In the genomic region with DNA sequence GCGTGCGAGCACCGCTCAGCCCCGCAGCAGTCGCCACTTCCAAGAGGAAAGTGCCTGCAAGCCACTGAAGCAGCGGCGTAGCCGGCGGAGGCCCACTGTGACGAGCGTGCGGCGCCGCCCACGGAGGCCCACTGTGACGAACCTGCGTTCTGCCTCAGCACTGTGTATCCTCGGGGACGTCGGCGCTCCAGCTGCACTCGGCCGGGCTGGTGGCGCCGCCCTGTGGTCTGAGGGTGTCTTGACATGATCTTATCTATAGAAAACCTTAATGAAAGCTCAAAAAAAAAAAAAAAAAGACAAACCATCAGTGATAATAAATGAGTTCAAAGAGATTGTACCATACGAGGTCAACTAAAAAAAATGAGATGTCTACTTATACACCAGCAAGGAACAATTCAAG, we compare ENCODE assay signal across 8 cellular contexts. TPM values are rescaled to one million over a fixed set of nuclear protein-coding genes. Genes with fewer than 3 reads are reported as not detected.
A peak's percentile ranks its signal among the peaks of the same experiment; 100 is the strongest.
DNase-seq lines count a peak whose midpoint lies in the region; ATAC-seq and TF ChIP-seq lines count a peak whose summit lies in the region.
"Not testable (repeated sequence)": the region's sequence is repeated elsewhere in the genome, so short reads cannot be mapped to it uniquely, and the experiment has no call there.

Gene RGPD8, minus strand, starts transcription at position 166 of the 400 bp plus-strand sequence. CDS start 192 bp downstream, outside the sequence.

- CTCF ChIA-PET in activated naive CD4-positive, alpha-beta T cell treated with anti-CD3 and anti-CD28 coated beads, Interleukin-2, amount 10 ng/mL, durations not matched to agents 7 days and 5 days (lab: Charles Lee), result interaction anchor here (1.9 kb wide), 1 partner anchor 312 kb away, joined by 7 read pairs; no protein-coding TSS in a partner anchor

- peak; percentile 32 for TF ChIP-seq CTCF in BE2C (IDR thresholded peaks at IDR 0.05; ENCODE audit: low read depth, low read length)

- peaks cover 20% of the 10 kb centered on the region for H3K4me1 Mint-ChIP-seq in activated naive CD4-positive, alpha-beta T cell treated with anti-CD3 and anti-CD28 coated beads, Interleukin-2, amount 10 ng/mL, durations not matched to agents 7 days and 5 days

- not testable (repeated sequence) for H3K27me3 Mint-ChIP-seq in activated naive CD4-positive, alpha-beta T cell treated with anti-CD3 and anti-CD28 coated beads, Interleukin-2, amount 10 ng/mL, durations not matched to agents 7 days and 5 days

- ATAC-seq in GM19351 (IDR thresholded peaks at IDR 0.05; ENCODE audit: unreplicated experiment), result peak; percentile 98
- peak; percentile 97 for ATAC-seq in HG03135 (IDR thresholded peaks at IDR 0.05; ENCODE audit: unreplicated experiment)

- peak; percentile 60 for DNase-seq in BE2C
- peak; percentile 65 for DNase-seq in SK-N-DZ (ENCODE audit: low spot score)
- DNase-seq in activated naive CD4-positive, alpha-beta T cell treated with anti-CD3 and anti-CD28 coated beads, Interleukin-2, amount 10 ng/mL, durations not matched to agents 7 days and 5 days, result peak; percentile 91
- DNase-seq in fibroblast of the conjunctiva (ENCODE audit: low read depth), result peak; percentile 80
- DNase-seq in myocyte (ENCODE audit: low read depth), result peak; percentile 91
- DNase-seq in stimulated activated CD8-positive, alpha-beta memory T cell treated with anti-CD3 and anti-CD28 coated beads, Interleukin-12 subunit alpha, Interleukin-12 subunit beta, amount 100 ng/mL, for 1 hour (ENCODE audit: low read depth), result peak; percentile 72

- not testable (repeated sequence) for H3K9me3 Mint-ChIP-seq in activated naive CD4-positive, alpha-beta T cell treated with anti-CD3 and anti-CD28 coated beads, Interleukin-2, amount 10 ng/mL, durations not matched to agents 7 days and 5 days

- H3K4me1 ChIP-seq in BE2C, result not testable (repeated sequence)

- H3K4me3 ChIP-seq in BE2C (ENCODE audit: low read depth, low read length), result not testable (repeated sequence)

- H3K27ac Mint-ChIP-seq in activated naive CD4-positive, alpha-beta T cell treated with anti-CD3 and anti-CD28 coated beads, Interleukin-2, amount 10 ng/mL, durations not matched to agents 7 days and 5 days, result peak within 1 kb of the TSS; percentile 85

- not testable (repeated sequence) for H3K36me3 Mint-ChIP-seq in activated naive CD4-positive, alpha-beta T cell treated with anti-CD3 and anti-CD28 coated beads, Interleukin-2, amount 10 ng/mL, durations not matched to agents 7 days and 5 days

- not testable (repeated sequence) for H3K27me3 ChIP-seq in BE2C

- H3K36me3 ChIP-seq in BE2C, result not testable (repeated sequence)

- peak within 1 kb of the TSS; percentile 79 for H3K4me3 Mint-ChIP-seq in activated naive CD4-positive, alpha-beta T cell treated with anti-CD3 and anti-CD28 coated beads, Interleukin-2, amount 10 ng/mL, durations not matched to agents 7 days and 5 days

- not testable (repeated sequence) for H3K9me3 ChIP-seq in BE2C

RNA-seq across cellular contexts. Expression of gene RGPD8, which starts in this region (rescaled TPM):
- not detected for polyA plus RNA-seq in BE2C (2012; ENCODE audit: insufficient read depth, insufficient read length, low read depth)
- 2.3 and 4.6 TPM in 2 replicates for polyA plus RNA-seq in SK-N-DZ (2014; cell fraction: cytosol; rRNA removed)
- 3.5 and 6.7 TPM in 2 replicates for polyA plus RNA-seq in SK-N-DZ (2014; cell fraction: nucleus; rRNA removed)
- 6.7 and 8.1 TPM in 2 replicates for total RNA-seq in myocyte
- polyA plus RNA-seq in myocyte (2012), result 1.4 TPM
